26 cellular contexts compared by ENCODE assay signal in genomic region chr2:69372767-69373166, GRCh38.
"Had no signal": no experiment of that assay in that cellular context is flagged by ENCODE, and none has a peak within 500 bp of the region (broad histone marks: within the 10 kb centered on the region; RNA-seq: fewer than 3 reads in every experiment).

No MANE protein-coding gene starts in this region.

- H3K27me3 Mint-ChIP-seq: memory B cell had no signal

- H3K27ac Mint-ChIP-seq: memory B cell, natural killer cell had no signal

- H3K27ac ChIP-seq: esophagus muscularis mucosa, foreskin keratinocyte, gastroesophageal sphincter, heart left ventricle, hepatocyte, ovary, psoas muscle, stomach, thyroid gland, vagina had no signal

- H3K36me3 ChIP-seq: ovary had no signal

- H3K4me2 ChIP-seq: hepatocyte had no signal

- FAIRE-seq: endothelial cell of umbilical vein, kidney, small intestine had no signal

- H3K4me1 ChIP-seq: foreskin keratinocyte, gastroesophageal sphincter, psoas muscle had no signal

- H3K9me3 Mint-ChIP-seq: memory B cell, natural killer cell had no signal

- ATAC-seq: foreskin keratinocyte, gastroesophageal sphincter, heart left ventricle, left lobe of liver, natural killer cell, psoas muscle, right cardiac atrium had no signal

- H2AFZ ChIP-seq: hepatocyte had no signal

- H3K9me3 ChIP-seq: esophagus muscularis mucosa, gastroesophageal sphincter, heart left ventricle, ovary, psoas muscle, stomach, thyroid gland, vagina had no signal

- H3K27me3 ChIP-seq: esophagus muscularis mucosa, foreskin keratinocyte, gastroesophageal sphincter, heart left ventricle, hepatocyte, ovary, stomach, thyroid gland, vagina had no signal

- DNase-seq: effector memory CD4-positive, alpha-beta T cell; heart left ventricle; kidney; natural killer cell; occipital lobe; ovary; posterior cingulate gyrus; psoas muscle; right cardiac atrium; small intestine; stimulated activated CD4-positive, alpha-beta T cell treated with anti-CD3 and anti-CD28 coated beads, Interleukin-15, amount 100 ng/mL, for 24 hours; stimulated activated CD4-positive, alpha-beta T cell treated with anti-CD3 and anti-CD28 coated beads, Interleukin-4, amount 100 ng/mL, for 1 hour; stimulated activated CD8-positive, alpha-beta memory T cell treated with anti-CD3 and anti-CD28 coated beads, Interleukin-4, amount 100 ng/mL, for 48 hours; stimulated activated naive CD4-positive, alpha-beta T cell treated with Interleukin-2 at 50 U/mL for 16 hours; stomach; thyroid gland; trophoblast cell had no signal

- H3K4me1 Mint-ChIP-seq: memory B cell had no signal

- H3K4me3 ChIP-seq: esophagus muscularis mucosa, gastroesophageal sphincter, heart left ventricle, hepatocyte, lung, ovary, psoas muscle, stomach, thyroid gland, vagina had no signal

- H3K4me3 Mint-ChIP-seq: memory B cell, natural killer cell had no signal
